In genomic region chr13:88450515-88450914, GRCh38 we compare ENCODE assay signal across 26 cellular contexts.
"Had no signal": no experiment of that assay in that cellular context is flagged by ENCODE, and none has a peak within 500 bp of the region (broad histone marks: within the 10 kb centered on the region; RNA-seq: fewer than 3 reads in every experiment).

No MANE protein-coding gene starts in this region.

- H3K27ac ChIP-seq: stomach, suprapubic skin, testis, thoracic aorta, thyroid gland, tibial artery, tibial nerve, transverse colon, upper lobe of left lung, upper lobe of right lung, uterus, vagina had no signal

- H3K36me3 ChIP-seq: stomach, suprapubic skin, thoracic aorta, thyroid gland, tibial artery, tibial nerve, transverse colon, upper lobe of left lung, upper lobe of right lung, uterus, vagina had no signal

- H3K4me1 ChIP-seq: stomach, suprapubic skin, testis, thyroid gland, tibial artery, tibial nerve, transverse colon, upper lobe of left lung, upper lobe of right lung, uterus, vagina had no signal

- H3K4me3 ChIP-seq: stomach, suprapubic skin, testis, thoracic aorta, thyroid gland, tibial artery, tibial nerve, transverse colon, upper lobe of left lung, upper lobe of right lung, uterus, vagina had no signal

- H3K27me3 ChIP-seq: stomach, suprapubic skin, testis, thyroid gland, tibial artery, tibial nerve, transverse colon, upper lobe of left lung, upper lobe of right lung, uterus, vagina had no signal

- ATAC-seq: stimulated activated effector memory CD8-positive, alpha-beta T cell treated with anti-CD3 and anti-CD28 coated beads, Interleukin-12 subunit alpha, Interleukin-12 subunit beta, amount 100 ng/mL, for 72 hours; stimulated activated memory B cell treated with anti-CD40 and anti-IgM and Interleukin-4, amounts not matched to agents 10 μg/mL and 1 μg/mL and 100 μg/mL, for 72 hours; stimulated activated naive B cell treated with anti-CD40 and anti-IgM and Interleukin-4, amounts not matched to agents 10 μg/mL and 1 μg/mL and 100 μg/mL, for 72 hours; stimulated activated naive CD8-positive, alpha-beta T cell treated with anti-CD3 and anti-CD28 coated beads, Interleukin-15, amount 100 ng/mL, for 72 hours; stimulated activated naive CD8-positive, alpha-beta T cell treated with anti-CD3 and anti-CD28 coated beads, Interleukin-15, Interleukin-2, amounts not matched to agents 100 U/mL and 50 U/mL, for 24 hours; upper lobe of right lung had no signal

- DNase-seq: stimulated activated CD4-positive, alpha-beta T cell treated with anti-CD3 and anti-CD28 coated beads, Interleukin-2, amount 100 ng/mL, for 48 hours; stimulated activated CD4-positive, alpha-beta T cell treated with anti-CD3 and anti-CD28 coated beads, Interleukin-4, amount 100 ng/mL, for 1 hour; stimulated activated CD4-positive, alpha-beta T cell treated with anti-CD3 and anti-CD28 coated beads, Interleukin-4, amount 100 ng/mL, for 24 hours; stimulated activated CD4-positive, alpha-beta T cell treated with anti-CD3 and anti-CD28 coated beads, Interleukin-4, amount 100 ng/mL, for 4 hours; stimulated activated CD8-positive, alpha-beta memory T cell treated with anti-CD3 and anti-CD28 coated beads, Interleukin-4, amount 100 ng/mL, for 48 hours; stimulated activated naive B cell treated with anti-CD40 and anti-IgM and Interleukin-4, amounts not matched to agents 10 μg/mL and 1 μg/mL and 100 μg/mL, for 72 hours; stimulated activated naive CD4-positive, alpha-beta T cell; stimulated activated naive CD4-positive, alpha-beta T cell treated with Interleukin-2 at 50 U/mL for 16 hours; stimulated activated naive CD8-positive, alpha-beta T cell treated with anti-CD3 and anti-CD28 coated beads, Interleukin-15, amount 100 ng/mL, for 72 hours; stimulated activated naive CD8-positive, alpha-beta T cell treated with anti-CD3 and anti-CD28 coated beads, Interleukin-15, Interleukin-2, amounts not matched to agents 100 U/mL and 50 U/mL, for 24 hours; stomach; substantia nigra; testis; thyroid gland; tibial artery; transverse colon; trophoblast cell; upper lobe of left lung; upper lobe of right lung; uterus had no signal

- H3K9me3 ChIP-seq: suprapubic skin, testis, thoracic aorta, thyroid gland, transverse colon, upper lobe of right lung, uterus, vagina had no signal
